Comparison of ENCODE assay signal across 15 cellular contexts in the genomic region with DNA sequence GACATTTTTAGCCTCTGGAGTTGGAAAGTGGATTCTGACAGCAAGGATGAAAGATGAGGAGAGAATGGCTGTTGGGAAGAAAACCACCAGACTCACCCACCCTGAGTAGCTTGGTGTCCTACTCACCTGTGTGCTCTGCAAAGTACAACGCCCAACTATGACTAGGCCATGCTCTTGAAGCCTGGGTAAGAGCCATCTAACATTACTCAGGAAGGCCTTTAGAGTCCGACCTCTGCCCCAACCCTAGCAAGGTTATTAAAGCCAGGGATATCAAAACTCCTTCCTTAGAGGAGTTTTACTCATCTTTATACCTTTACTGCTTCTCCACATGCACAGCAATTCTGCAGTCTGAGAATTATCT.
"Had no signal": no experiment of that assay in that cellular context is flagged by ENCODE, and none has a peak within 500 bp of the region (broad histone marks: within the 10 kb centered on the region; RNA-seq: fewer than 3 reads in every experiment).

No MANE protein-coding gene starts in this region.

- H3K36me3 ChIP-seq: tibial artery had no signal

- H3K36me3 Mint-ChIP-seq: activated CD8-positive, alpha-beta memory T cell treated with anti-CD3 and anti-CD28 coated beads, Interleukin-2, amount 10 ng/mL, durations not matched to agents 7 days and 5 days; activated naive CD8-positive, alpha-beta T cell treated with anti-CD3 and anti-CD28 coated beads for 36 hours; T-cell had no signal

- H3K9me3 Mint-ChIP-seq: activated naive CD8-positive, alpha-beta T cell treated with anti-CD3 and anti-CD28 coated beads for 36 hours; activated T-cell treated with anti-CD3 and anti-CD28 coated beads, Interleukin-2, amount 50 U/mL, for 24 hours; T-cell had no signal

- H3K4me3 ChIP-seq: dorsolateral prefrontal cortex, SK-N-MC, tibial artery had no signal

- ATAC-seq: activated CD8-positive, alpha-beta memory T cell treated with anti-CD3 and anti-CD28 coated beads, Interleukin-2, amount 10 ng/mL, durations not matched to agents 7 days and 5 days; foreskin keratinocyte; T-cell had no signal

- H3K27ac Mint-ChIP-seq: activated CD8-positive, alpha-beta memory T cell treated with anti-CD3 and anti-CD28 coated beads, Interleukin-2, amount 10 ng/mL, durations not matched to agents 7 days and 5 days; activated naive CD8-positive, alpha-beta T cell treated with anti-CD3 and anti-CD28 coated beads for 36 hours; activated T-cell treated with anti-CD3 and anti-CD28 coated beads, Interleukin-2, amount 50 U/mL, for 24 hours; nephron progenitor cell; T-cell had no signal

- H3K4me1 ChIP-seq: foreskin keratinocyte, tibial artery had no signal

- H3K9me3 ChIP-seq: tibial artery had no signal

- H3K4me3 Mint-ChIP-seq: activated CD8-positive, alpha-beta memory T cell treated with anti-CD3 and anti-CD28 coated beads, Interleukin-2, amount 10 ng/mL, durations not matched to agents 7 days and 5 days; activated naive CD8-positive, alpha-beta T cell treated with anti-CD3 and anti-CD28 coated beads for 36 hours; activated T-cell treated with anti-CD3 and anti-CD28 coated beads, Interleukin-2, amount 50 U/mL, for 24 hours; nephron progenitor cell; T-cell had no signal

- H3K4me1 Mint-ChIP-seq: activated CD8-positive, alpha-beta memory T cell treated with anti-CD3 and anti-CD28 coated beads, Interleukin-2, amount 10 ng/mL, durations not matched to agents 7 days and 5 days; activated naive CD8-positive, alpha-beta T cell treated with anti-CD3 and anti-CD28 coated beads for 36 hours; T-cell had no signal

- DNase-seq: activated CD4-positive, alpha-beta T cell treated with anti-CD3 and anti-CD28 coated beads for 1 hour; activated CD4-positive, alpha-beta T cell treated with anti-CD3 and anti-CD28 coated beads, Interleukin-2, amount 50 U/mL, for 48 hours; activated CD8-positive, alpha-beta memory T cell treated with anti-CD3 and anti-CD28 coated beads, Interleukin-2, amount 10 ng/mL, durations not matched to agents 7 days and 5 days; activated effector memory CD4-positive, alpha-beta T cell treated with anti-CD3 and anti-CD28 coated beads, Interleukin-2, amount 50 U/mL, for 16 hours; activated naive CD8-positive, alpha-beta T cell treated with anti-CD3 and anti-CD28 coated beads for 36 hours; activated T-cell treated with anti-CD3 and anti-CD28 coated beads, Interleukin-2, amount 50 U/mL, for 24 hours; anterior cingulate cortex; dorsolateral prefrontal cortex; foreskin keratinocyte; kidney; nephron progenitor cell; T-cell; T1000; tibial artery had no signal

- H3K27ac ChIP-seq: dorsolateral prefrontal cortex, foreskin keratinocyte, SK-N-MC, tibial artery had no signal
